8 cellular contexts compared by ENCODE assay signal in genomic region chr10:42552188-42553063, GRCh38.
A peak's percentile ranks its signal among the peaks of the same experiment; 100 is the strongest.
DNase-seq lines count a peak whose midpoint lies in the region; ATAC-seq and TF ChIP-seq lines count a peak whose summit lies in the region.

No MANE protein-coding gene starts in this region.

- 0 to 1% methylated on average over 61 of the region's 61 CpGs for WGBS in heart right ventricle, 2 donors

- in situ Hi-C loops in GM13977 (cut with MboI; ENCODE audit: low pct_unique_long_range_greater_than_20kb, low sequenced_read_pairs, unreplicated experiment): no loop called here

- H3K27ac Mint-ChIP-seq in T-cell: peak overlapping the region; percentile 95 to 96
- peak overlapping the region; percentile 88 for H3K27ac Mint-ChIP-seq in type B pancreatic cell

- H3K4me1 ChIP-seq in heart right ventricle: peaks cover 0 to 24% (median 16%) of the 10 kb centered on the region in 9 donors

- CTCF ChIA-PET in T-cell (lab: Charles Lee): no interaction called here

- DNase-seq in GM13977 (ENCODE audit: low spot score): peak; percentile 88
- peak; percentile 97 for DNase-seq in NCI-H146 (lab: John Stamatoyannopoulos, UW)
- peak; percentile 86 to 95 (median 91) for DNase-seq in T-cell
- peak; percentile 98 for DNase-seq in amniotic stem cell (lab: John Stamatoyannopoulos, UW)
- peak; percentile 95 to 97 for DNase-seq in heart right ventricle
- DNase-seq in pons (ENCODE audit: low spot score): peak; percentile 99
- peak; percentile 95 for DNase-seq in type B pancreatic cell (ENCODE audit: extremely low spot score, unreplicated experiment)

- H3K27me3 Mint-ChIP-seq in T-cell: peaks cover 0 to 4% of the 10 kb centered on the region in 2 donors
- peaks cover 5% of the 10 kb centered on the region for H3K27me3 Mint-ChIP-seq in type B pancreatic cell

- H3K27ac ChIP-seq in heart right ventricle: peak overlapping the region in 9 of 10 donors; percentile 41 to 78 (median 70)

- H3K4me1 Mint-ChIP-seq in T-cell (peaks cover 46 to 49% (median 47%) of the 10 kb centered on the region in 3 donors), type B pancreatic cell (ENCODE audit: unreplicated experiment) (peaks cover 19% of the 10 kb centered on the region)

- ATAC-seq in HG02870 (IDR thresholded peaks at IDR 0.05; ENCODE audit: unreplicated experiment) (peak; percentile 92), T-cell (replicated peaks in 1 of 4) (peak; percentile 93 to 98 (median 95)), heart right ventricle (peak; percentile 99 to 100 (median 99))

- no peaks in the 10 kb centered on the region for H3K27me3 ChIP-seq in heart right ventricle

- H3K36me3 ChIP-seq in heart right ventricle: peaks cover 0 to 26% (median 0%) of the 10 kb centered on the region in 9 donors

- H3K4me3 ChIP-seq in heart right ventricle: peak overlapping the region; percentile 57 to 93 (median 71)

- POLR2A ChIA-PET in T-cell (lab: Charles Lee): no interaction called here

- H3K4me3 Mint-ChIP-seq in T-cell (peak overlapping the region; percentile 94 to 99 (median 99)), type B pancreatic cell (peak overlapping the region; percentile 99)

- TF ChIP-seq CTCF in GM13977 (IDR thresholded peaks at IDR 0.05; ENCODE audit: extremely low read depth, insufficient read depth, missing control alignments) (no peak), heart right ventricle (IDR thresholded peaks at IDR 0.05) (no peak), type B pancreatic cell (conservative IDR thresholded peaks at IDR 0.05) (no peak)

- intact Hi-C loops in heart right ventricle (cut with DNase I): loop anchor here in 4 of 10 donors (1.0 to 10.0 kb wide), 3 partner anchors 82 to 86 kb away; partner anchors contain the start of gene ZNF33B (in 4 of the 4)

- peaks cover 35% of the 10 kb centered on the region for H3K36me3 Mint-ChIP-seq in T-cell
- H3K36me3 Mint-ChIP-seq in type B pancreatic cell: peaks cover 26% of the 10 kb centered on the region

- H3K9me3 Mint-ChIP-seq in T-cell (peaks cover 0 to 5% (median 3%) of the 10 kb centered on the region in 3 donors), type B pancreatic cell (no peaks in the 10 kb centered on the region)

- peaks cover 0 to 8% (median 0%) of the 10 kb centered on the region in 11 donors for H3K9me3 ChIP-seq in heart right ventricle

Comparison
In these comparisons a context has a peak if more than half of its experiments do, and no peak if none do; other contexts are left out.
1. Peak in every context shown above with its lines: DNase-seq, ATAC-seq, H3K4me3 ChIP-seq and H3K27ac ChIP-seq.